17 cellular contexts compared by ENCODE assay signal in genomic region chr3:156358232-156358631, GRCh38.
DNase-seq lines count a peak whose midpoint lies in the region; ATAC-seq, FAIRE-seq and TF ChIP-seq lines count a peak whose summit lies in the region.
"Had no signal": no experiment of that assay in that cellular context is flagged by ENCODE, and none has a peak within 500 bp of the region (broad histone marks: within the 10 kb centered on the region; RNA-seq: fewer than 3 reads in every experiment).

No MANE protein-coding gene starts in this region.

- H3K4me3 ChIP-seq in Loucy (ENCODE audit: low read length, poor library complexity, severe bottlenecking) (no peak overlapping the region), PC-9 (no peak overlapping the region), neural progenitor cell (no peak overlapping the region), sigmoid colon (no peak overlapping the region)
- H3K4me3 ChIP-seq: A549 had no signal

- H3K27me3 ChIP-seq in Loucy (ENCODE audit: insufficient read depth, low read length, poor library complexity, severe bottlenecking) (no peaks in the 10 kb centered on the region), PC-9 (ENCODE audit: insufficient read depth, low read depth) (no peaks in the 10 kb centered on the region), neural progenitor cell (no peaks in the 10 kb centered on the region), sigmoid colon (no peaks in the 10 kb centered on the region)

- H4K20me1 ChIP-seq in Loucy (ENCODE audit: insufficient read depth, low read length, poor library complexity, severe bottlenecking) (no peaks in the 10 kb centered on the region), PC-9 (ENCODE audit: insufficient read depth) (no peaks in the 10 kb centered on the region), neural progenitor cell (ENCODE audit: low read depth) (no peaks in the 10 kb centered on the region)

- H3K9ac ChIP-seq in Loucy (ENCODE audit: low read depth, low read length, poor library complexity, severe bottlenecking) (peak overlapping the region; percentile 9), neural progenitor cell (no peak overlapping the region)

- H3K4me1 ChIP-seq in Loucy (ENCODE audit: insufficient read depth, low read length, poor library complexity, severe bottlenecking) = peaks cover 46% of the 10 kb centered on the region
- no peaks in the 10 kb centered on the region for H3K4me1 ChIP-seq in PC-9 (replicated peaks; ENCODE audit: insufficient read depth)
- peaks cover 18% of the 10 kb centered on the region for H3K4me1 ChIP-seq in neural progenitor cell
- no peaks in the 10 kb centered on the region for H3K4me1 ChIP-seq in sigmoid colon
- H3K4me1 ChIP-seq: A549, Caco-2 had no signal

- CTCF ChIA-PET in PC-9 (lab: Charles Lee) (no interaction called here), WTC11 (lab: Charles Lee) (interaction anchor here (1.0 to 1.1 kb wide), 2 partner anchors 24 to 117 kb away, joined by 3 to 9 read pairs; no protein-coding TSS in a partner anchor)

- no peaks in the 10 kb centered on the region for H3K9me3 Mint-ChIP-seq in WTC11
- no peaks in the 10 kb centered on the region for H3K9me3 Mint-ChIP-seq in neural progenitor cell
- H3K9me3 Mint-ChIP-seq: CD8-positive, alpha-beta T cell had no signal

- H3K4me3 Mint-ChIP-seq in WTC11 (no peak overlapping the region), neural progenitor cell (no peak overlapping the region)
- H3K4me3 Mint-ChIP-seq: CD14-positive monocyte; CD8-positive, alpha-beta T cell had no signal

- H3K9me3 ChIP-seq in Loucy (ENCODE audit: insufficient read depth, low read depth, low read length) (no peaks in the 10 kb centered on the region), PC-9 (ENCODE audit: insufficient read depth, low read depth) (no peaks in the 10 kb centered on the region), neural progenitor cell (ENCODE audit: low read depth) (no peaks in the 10 kb centered on the region), sigmoid colon (no peaks in the 10 kb centered on the region)
- H3K9me3 ChIP-seq: A549, Caco-2 had no signal

- H3F3A ChIP-seq in Loucy (ENCODE audit: low read depth) (peaks cover 14% of the 10 kb centered on the region), PC-9 (ENCODE audit: insufficient read depth, low read depth) (no peaks in the 10 kb centered on the region), neural progenitor cell (ENCODE audit: low read depth) (no peaks in the 10 kb centered on the region)

- H3K4me2 ChIP-seq in Loucy (ENCODE audit: low read depth, low read length, poor library complexity, severe bottlenecking) = no peak overlapping the region
- H3K4me2 ChIP-seq in PC-9 = no peak overlapping the region
- no peak overlapping the region for H3K4me2 ChIP-seq in neural progenitor cell
- H3K4me2 ChIP-seq: A549 had no signal

- H3K36me3 ChIP-seq in Loucy (ENCODE audit: insufficient read depth, low read length) (no peaks in the 10 kb centered on the region), PC-9 (ENCODE audit: low read depth) (no peaks in the 10 kb centered on the region), neural progenitor cell (no peaks in the 10 kb centered on the region), sigmoid colon (no peaks in the 10 kb centered on the region)

- H3K36me3 Mint-ChIP-seq in WTC11 (no peaks in the 10 kb centered on the region), neural progenitor cell (no peaks in the 10 kb centered on the region)
- H3K36me3 Mint-ChIP-seq: CD14-positive monocyte; CD8-positive, alpha-beta T cell had no signal

- no TSS peak for BruUV-seq in PC-9 (replicated peaks; lab: Mats Ljungman, UMichigan)

- H2AFZ ChIP-seq in Loucy (ENCODE audit: low read length) = peak overlapping the region; percentile 65
- H2AFZ ChIP-seq in PC-9 = 0 out of 2 replicates have a peak overlapping the region, but pooled peaks have one; percentile 34
- H2AFZ ChIP-seq in neural progenitor cell (replicated peaks) = peak overlapping the region; percentile 47

- 80 to 88% methylated on average over 2 of the region's 2 CpGs for WGBS in sigmoid colon, 2 donors

- H3K4me1 Mint-ChIP-seq in WTC11 (peaks cover 48% of the 10 kb centered on the region), neural progenitor cell (no peaks in the 10 kb centered on the region)

- intact Hi-C loops in PC-9 (cut with micrococcal nuclease; ENCODE audit: unreplicated experiment) (no loop called here), sigmoid colon (cut with DNase I) (no loop called here)

- no peak overlapping the region for H3K27ac Mint-ChIP-seq in WTC11
- H3K27ac Mint-ChIP-seq in neural progenitor cell = no peak overlapping the region
- H3K27ac Mint-ChIP-seq: CD14-positive monocyte; CD8-positive, alpha-beta T cell had no signal

- H3K27ac ChIP-seq in PC-9 (no peak overlapping the region), neural progenitor cell (no peak overlapping the region), sigmoid colon (no peak overlapping the region)
- H3K27ac ChIP-seq: A549 had no signal

- no peak for DNase-seq in PC-9
- peak; percentile 19 for DNase-seq in WTC11 (ENCODE audit: low spot score)
- DNase-seq in neural progenitor cell (ENCODE audit: low spot score) = no peak
- DNase-seq in GOT3 (lab: John Stamatoyannopoulos, UW) = no peak
- DNase-seq in sigmoid colon = no peak
- DNase-seq in HTR-8/SVneo (ENCODE audit: insufficient read length, low spot score) = no peak
- DNase-seq: Caco-2; CD8-positive, alpha-beta T cell; DND-41; GDM1; IMR-90 had no signal

- FAIRE-seq in HTR-8/SVneo (lab: Jason Lieb, UNC) = no peak
- FAIRE-seq: A549, GM19239, H54 had no signal

- H3K27me3 Mint-ChIP-seq in WTC11 (ENCODE audit: low read depth) (no peaks in the 10 kb centered on the region), neural progenitor cell (ENCODE audit: insufficient read depth, low read depth) (peaks cover 2% of the 10 kb centered on the region)

- H3K9me2 ChIP-seq in Loucy (replicated peaks; ENCODE audit: low read depth, low read length) (no peaks in the 10 kb centered on the region), PC-9 (ENCODE audit: insufficient read depth) (no peaks in the 10 kb centered on the region)

- TF ChIP-seq POLR2A in sigmoid colon (IDR thresholded peaks at IDR 0.05) = no peak

- peak; percentile 76 for ATAC-seq in WTC11
- ATAC-seq: A549; CD8-positive, alpha-beta T cell; HCT116 had no signal

- no peak for TF ChIP-seq EP300 in sigmoid colon (IDR thresholded peaks at IDR 0.05)

- TF ChIP-seq CTCF in Loucy (conservative IDR thresholded peaks at IDR 0.05; ENCODE audit: low read length) (no peak), PC-9 (conservative IDR thresholded peaks at IDR 0.05) (no peak), WTC11 (IDR thresholded peaks at IDR 0.05) (no peak), neural progenitor cell (IDR thresholded peaks at IDR 0.05) (no peak), sigmoid colon (IDR thresholded peaks at IDR 0.05) (no peak)

- H3K79me2 ChIP-seq in Loucy (ENCODE audit: insufficient read depth, low read length) = no peaks in the 10 kb centered on the region
- no peaks in the 10 kb centered on the region for H3K79me2 ChIP-seq in PC-9 (ENCODE audit: low read depth)
- no peaks in the 10 kb centered on the region for H3K79me2 ChIP-seq in neural progenitor cell (ENCODE audit: low read depth)

- POLR2A ChIA-PET in PC-9 (lab: Charles Lee; ENCODE audit: unreplicated experiment) (no interaction called here), WTC11 (lab: Charles Lee) (no interaction called here)

TF ChIP-seq in WTC11, 78 proteins besides CTCF, POLR2A, EP300 and RAD21:
- TF ChIP-seq ATF2 (CRISPR knock-in tag; IDR thresholded peaks at IDR 0.05; ENCODE audit: borderline replicate concordance, low read depth) (no peak), ZNF423 (CRISPR knock-in tag; IDR thresholded peaks at IDR 0.05) (peak; percentile 42; the same call in 1 of the 2 replicates), SOX15 (CRISPR knock-in tag; IDR thresholded peaks at IDR 0.05) (no peak)
- TF ChIP-seq, protein P1, sequence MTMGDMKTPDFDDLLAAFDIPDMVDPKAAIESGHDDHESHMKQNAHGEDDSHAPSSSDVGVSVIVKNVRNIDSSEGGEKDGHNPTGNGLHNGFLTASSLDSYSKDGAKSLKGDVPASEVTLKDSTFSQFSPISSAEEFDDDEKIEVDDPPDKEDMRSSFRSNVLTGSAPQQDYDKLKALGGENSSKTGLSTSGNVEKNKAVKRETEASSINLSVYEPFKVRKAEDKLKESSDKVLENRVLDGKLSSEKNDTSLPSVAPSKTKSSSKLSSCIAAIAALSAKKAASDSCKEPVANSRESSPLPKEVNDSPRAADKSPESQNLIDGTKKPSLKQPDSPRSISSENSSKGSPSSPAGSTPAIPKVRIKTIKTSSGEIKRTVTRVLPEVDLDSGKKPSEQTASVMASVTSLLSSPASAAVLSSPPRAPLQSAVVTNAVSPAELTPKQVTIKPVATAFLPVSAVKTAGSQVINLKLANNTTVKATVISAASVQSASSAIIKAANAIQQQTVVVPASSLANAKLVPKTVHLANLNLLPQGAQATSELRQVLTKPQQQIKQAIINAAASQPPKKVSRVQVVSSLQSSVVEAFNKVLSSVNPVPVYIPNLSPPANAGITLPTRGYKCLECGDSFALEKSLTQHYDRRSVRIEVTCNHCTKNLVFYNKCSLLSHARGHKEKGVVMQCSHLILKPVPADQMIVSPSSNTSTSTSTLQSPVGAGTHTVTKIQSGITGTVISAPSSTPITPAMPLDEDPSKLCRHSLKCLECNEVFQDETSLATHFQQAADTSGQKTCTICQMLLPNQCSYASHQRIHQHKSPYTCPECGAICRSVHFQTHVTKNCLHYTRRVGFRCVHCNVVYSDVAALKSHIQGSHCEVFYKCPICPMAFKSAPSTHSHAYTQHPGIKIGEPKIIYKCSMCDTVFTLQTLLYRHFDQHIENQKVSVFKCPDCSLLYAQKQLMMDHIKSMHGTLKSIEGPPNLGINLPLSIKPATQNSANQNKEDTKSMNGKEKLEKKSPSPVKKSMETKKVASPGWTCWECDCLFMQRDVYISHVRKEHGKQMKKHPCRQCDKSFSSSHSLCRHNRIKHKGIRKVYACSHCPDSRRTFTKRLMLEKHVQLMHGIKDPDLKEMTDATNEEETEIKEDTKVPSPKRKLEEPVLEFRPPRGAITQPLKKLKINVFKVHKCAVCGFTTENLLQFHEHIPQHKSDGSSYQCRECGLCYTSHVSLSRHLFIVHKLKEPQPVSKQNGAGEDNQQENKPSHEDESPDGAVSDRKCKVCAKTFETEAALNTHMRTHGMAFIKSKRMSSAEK (CRISPR knock-in tag; IDR thresholded peaks at IDR 0.05; ENCODE audit: borderline replicate concordance) = no peak
